Comparison of ENCODE assay signal across 18 cellular contexts in genomic region chr17:27733771-27734170, GRCh38.
DNase-seq lines count a peak whose midpoint lies in the region; TF ChIP-seq lines count a peak whose summit lies in the region.
"Had no signal": no experiment of that assay in that cellular context is flagged by ENCODE, and none has a peak within 500 bp of the region (broad histone marks: within the 10 kb centered on the region; RNA-seq: fewer than 3 reads in every experiment).

No MANE protein-coding gene starts in this region.

- WGBS in mesendoderm (ENCODE audit: extremely low coverage, insufficient coverage, low lambda C conversion rate): no CpG with 5 or more reads among the region's 3 CpGs

- H2BK120ac ChIP-seq in mesendoderm (ENCODE audit: low read depth, low read length): no peak overlapping the region

- H3K56ac ChIP-seq in mesendoderm (ENCODE audit: low read length): no peak overlapping the region

- H3K18ac ChIP-seq in mesendoderm (ENCODE audit: low read length): no peak overlapping the region

- DNase-seq in EL: peak; percentile 13
- DNase-seq in NCI-H460 (ENCODE audit: extremely low read depth, low read depth): peak; percentile 95
- peak; percentile 3 for DNase-seq in choroid plexus epithelial cell (ENCODE audit: low read depth)
- peak; percentile 63 for DNase-seq in mesendoderm
- no peak for DNase-seq in iPS-NIHi11 (ENCODE audit: low spot score)
- no peak for DNase-seq in NOMO-1 treated with dmso at 0.1 percent for 144 hours (lab: John Stamatoyannopoulos, UW; ENCODE audit: unreplicated experiment)
- no peak for DNase-seq in NCI-H1105 treated with DMSO at 0.1 percent for 48 hours (lab: John Stamatoyannopoulos, UW)
- DNase-seq in epidermal melanocyte (ENCODE audit: insufficient read length, low spot score): no peak
- DNase-seq: CD8-positive, alpha-beta T cell; GDM1; GOT3; NCI-H146; NCI-H2081; NCI-H510A treated with DMSO at 0.1 percent for 48 hours; SIG-M5; T-helper 2 cell had no signal

- H3K4me3 ChIP-seq in choroid plexus epithelial cell (ENCODE audit: low read depth, low read length) (no peak overlapping the region), mesendoderm (ENCODE audit: low read length) (no peak overlapping the region)
- H3K4me3 ChIP-seq: GM12878 had no signal

- no peak overlapping the region for H2BK15ac ChIP-seq in mesendoderm (replicated peaks; ENCODE audit: low read depth)

- no peak overlapping the region for H3K23ac ChIP-seq in mesendoderm (ENCODE audit: low read length)

- no peaks in the 10 kb centered on the region for H3K4me1 ChIP-seq in mesendoderm (ENCODE audit: control insufficient read depth, low read depth, low read length)

- no peak for TF ChIP-seq CTCF in choroid plexus epithelial cell (conservative IDR thresholded peaks at IDR 0.05; ENCODE audit: low read depth, low read length)

- no peak overlapping the region for H3K9ac ChIP-seq in mesendoderm (ENCODE audit: low read length)

- no peak overlapping the region for H4K5ac ChIP-seq in mesendoderm (ENCODE audit: low read length)

- no peak overlapping the region for H3K4ac ChIP-seq in mesendoderm (ENCODE audit: low read depth, low read length)

- no peaks in the 10 kb centered on the region for H3K27me3 ChIP-seq in mesendoderm (ENCODE audit: insufficient read depth, low read length, poor library complexity)

- no peak overlapping the region for H2BK5ac ChIP-seq in mesendoderm (ENCODE audit: low read length)

- no peaks in the 10 kb centered on the region for H3K36me3 ChIP-seq in mesendoderm (ENCODE audit: control insufficient read depth, insufficient read depth, low read length)

- H3K79me1 ChIP-seq in mesendoderm (ENCODE audit: low read length): no peaks in the 10 kb centered on the region

- H2AK5ac ChIP-seq in mesendoderm (ENCODE audit: low read length): no peak overlapping the region

- no peak overlapping the region for H3K4me2 ChIP-seq in mesendoderm (ENCODE audit: low read length)

- H3K27ac ChIP-seq in mesendoderm (ENCODE audit: low read depth, low read length): no peak overlapping the region
- H3K27ac ChIP-seq: HL-60 had no signal

- no peak overlapping the region for H4K8ac ChIP-seq in mesendoderm (ENCODE audit: low read depth, low read length)

- H3K79me2 ChIP-seq in mesendoderm (ENCODE audit: control insufficient read depth, insufficient read depth, low read length): no peaks in the 10 kb centered on the region

Comparison
In these comparisons a context has a peak if more than half of its experiments do, and no peak if none do; other contexts are left out.
1. DNase-seq: peak in EL (single experiment), NCI-H460 (single experiment), choroid plexus epithelial cell (single experiment) and mesendoderm (single experiment); none in iPS-NIHi11 (single experiment), NOMO-1 treated with dmso at 0.1 percent for 144 hours (single experiment), NCI-H1105 treated with DMSO at 0.1 percent for 48 hours (single experiment) and epidermal melanocyte (single experiment).